In the genomic region with DNA sequence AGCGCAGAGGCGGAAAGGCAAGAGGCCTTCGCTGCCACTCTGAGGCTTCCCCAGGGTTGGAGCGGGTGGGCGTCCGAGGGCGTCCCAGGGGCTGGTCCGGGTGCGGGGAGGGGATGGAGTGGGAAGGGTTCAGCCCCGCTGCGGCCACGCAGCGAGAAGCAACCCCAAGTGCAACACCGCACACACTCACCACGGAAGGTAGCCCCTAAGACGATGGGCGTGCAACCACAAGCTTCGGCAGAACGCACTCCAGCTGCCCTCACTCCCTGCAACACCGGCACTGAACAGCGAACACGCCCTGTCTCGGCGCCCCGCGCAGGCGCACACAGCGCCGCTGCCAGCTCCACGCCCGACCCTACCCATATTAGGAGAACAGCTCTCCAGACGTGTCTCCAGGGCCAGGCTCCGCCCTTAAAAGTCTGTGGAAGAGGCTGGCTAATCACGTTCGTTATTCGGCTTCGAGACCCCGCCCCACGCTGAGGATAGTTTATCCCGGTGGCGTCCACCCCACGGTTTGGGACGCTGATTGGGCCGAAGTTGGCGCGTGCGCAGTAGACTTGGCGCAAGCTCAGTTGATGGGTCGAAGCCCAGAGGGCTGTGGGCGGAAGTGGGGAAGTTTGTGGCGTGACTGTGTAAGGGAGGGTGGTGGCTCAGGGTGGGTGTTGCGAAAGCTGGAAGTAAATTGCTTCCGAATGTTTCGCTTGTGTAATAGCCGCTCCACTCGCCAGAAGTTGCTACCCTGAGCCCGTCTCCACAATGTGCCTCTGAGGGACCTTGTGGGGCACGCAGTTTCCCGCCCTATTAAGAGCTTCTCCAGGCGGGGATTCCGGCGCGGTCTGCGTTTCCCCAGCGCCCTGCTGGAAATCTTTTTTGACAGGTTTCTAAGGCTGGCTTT, we compare ENCODE assay signal across 8 cellular contexts.
DNase-seq lines count a peak whose midpoint lies in the region; ATAC-seq and TF ChIP-seq lines count a peak whose summit lies in the region.

A gene (minus strand): TSS at position 300 of the 895 bp plus-strand sequence. CDS start 343 bp downstream, outside the sequence.

- ATAC-seq in GM19035 (IDR thresholded peaks at IDR 0.05; ENCODE audit: unreplicated experiment) (peak; percentile 99), HG03354 (IDR thresholded peaks at IDR 0.05; ENCODE audit: poor library complexity, severe bottlenecking, unreplicated experiment) (peak; percentile 98)
- peak; percentile 96 to 98 for ATAC-seq in activated CD4-positive, CD25-positive, alpha-beta regulatory T cell treated with anti-CD3 and anti-CD28 coated beads, Interleukin-2, amount 50 U/mL, for 24 hours

- no peak for TF ChIP-seq CTCF in AG09319 (IDR thresholded peaks at IDR 0.05; ENCODE audit: low read depth, low read length)

- DNase-seq in AG09319 (ENCODE audit: extremely low read depth, low read depth) (peak; percentile 100), NCI-H446 treated with DMSO at 0.1 percent for 48 hours (lab: John Stamatoyannopoulos, UW) (peak; percentile 98), cerebellar cortex (ENCODE audit: low spot score) (peak; percentile 100), iris pigment epithelial cell (ENCODE audit: low read depth) (peak; percentile 100)
- peak; percentile 100 for DNase-seq in stimulated activated CD4-positive, alpha-beta T cell treated with anti-CD3 and anti-CD28 coated beads, Interleukin-12 subunit alpha, Interleukin-12 subunit beta, amount 100 ng/mL, for 24 hours (ENCODE audit: low read depth in 2 of 2)

Comparison
In these comparisons a context has a peak if more than half of its experiments do, and no peak if none do; other contexts are left out.
1. Peak in every context shown above with its lines: DNase-seq and ATAC-seq.